In genomic region chr2:61470122-61470951, GRCh38 we compare ENCODE assay signal across 1 cellular context.
A peak's percentile ranks its signal among the peaks of the same experiment; 100 is the strongest.
TF ChIP-seq lines count a peak whose summit lies in the region.

No MANE protein-coding gene starts in this region.

TF ChIP-seq in SK-N-SH, 30 proteins besides CTCF, POLR2A, EP300 and RAD21 (continued from another document):
- TF ChIP-seq NRF1 (IDR thresholded peaks at IDR 0.05; ENCODE audit: low read depth, low read length) (0 out of 2 replicates have a peak, but pooled peaks have one; percentile 12), TEAD4 (IDR thresholded peaks at IDR 0.05; ENCODE audit: borderline replicate concordance, insufficient read depth) (no peak), SMC3 (IDR thresholded peaks at IDR 0.05; ENCODE audit: low read depth, low read length) (no peak), POLR2AphosphoS5 (IDR thresholded peaks at IDR 0.05; ENCODE audit: low read depth, low read length) (no peak), ELF1 (IDR thresholded peaks at IDR 0.05) (no peak), ZBTB33 (IDR thresholded peaks at IDR 0.05; ENCODE audit: borderline replicate concordance, low read depth) (no peak), YY1 (IDR thresholded peaks at IDR 0.05; ENCODE audit: low read depth) (no peak), GATA2 (CRISPR knock-in tag; IDR thresholded peaks at IDR 0.05) (no peak), USF2 (IDR thresholded peaks at IDR 0.05; ENCODE audit: borderline replicate concordance, low read depth, low read length) (no peak), FOXJ3 (CRISPR knock-in tag; IDR thresholded peaks at IDR 0.05) (no peak), TCF12 (IDR thresholded peaks at IDR 0.05) (no peak), REST (IDR thresholded peaks at IDR 0.05; ENCODE audit: low read depth, low read length) (no peak), TAF1 (IDR thresholded peaks at IDR 0.05; ENCODE audit: borderline replicate concordance, low read depth, low read length) (peak; percentile 63; the same call in 1 of the 2 replicates), PBX3 (IDR thresholded peaks at IDR 0.05) (peak; percentile 21; the same call in 1 of the 2 replicates)
